In genomic region chr17:76104140-76104895, GRCh38 we compare ENCODE assay signal across 1 cellular context.
TF ChIP-seq lines count a peak whose summit lies in the region.

No MANE protein-coding gene starts in this region.

TF ChIP-seq in WTC11, 78 proteins besides CTCF, POLR2A, EP300 and RAD21 (continued from another document):
- TF ChIP-seq ZNF532 (CRISPR knock-in tag; IDR thresholded peaks at IDR 0.05; ENCODE audit: borderline replicate concordance) (no peak), ZBTB21 (CRISPR knock-in tag; IDR thresholded peaks at IDR 0.05; ENCODE audit: borderline replicate concordance) (no peak)
